ENCODE assay signal across 21 cellular contexts in genomic region chr6:25150031-25150430, GRCh38.
DNase-seq lines count a peak whose midpoint lies in the region; ATAC-seq and TF ChIP-seq lines count a peak whose summit lies in the region.
"Had no signal": no experiment of that assay in that cellular context is flagged by ENCODE, and none has a peak within 500 bp of the region (broad histone marks: within the 10 kb centered on the region; RNA-seq: fewer than 3 reads in every experiment).

No MANE protein-coding gene starts in this region.

- H2BK20ac ChIP-seq in IMR-90 (ENCODE audit: low read depth, low read length) = no peak overlapping the region

- POLR2A ChIA-PET in IMR-90 (lab: Charles Lee; ENCODE audit: unreplicated experiment) = no interaction called here

- no TSS peak for BruUV-seq in IMR-90 (replicated peaks; lab: Mats Ljungman, UMichigan)

- no peaks in the 10 kb centered on the region for H4K20me1 ChIP-seq in IMR-90 (ENCODE audit: insufficient read depth, low read length)
- H4K20me1 ChIP-seq: BLaER1 treated with 17β-estradiol and CSF1 and Interleukin-3, amounts not matched to agents 10 nM and 100 nM had no signal

- H2BK120ac ChIP-seq in IMR-90 (ENCODE audit: low read depth, low read length) = no peak overlapping the region

- peaks cover 66% of the 10 kb centered on the region for H3K4me1 Mint-ChIP-seq in T-helper 2 cell treated with Interferon-gamma antibody and Interleukin-4, amounts not matched to agents 5 μg/mL and 100 μg/mL, for 36 hours (ENCODE audit: low read depth)

- no peak overlapping the region for H3K4me3 ChIP-seq in IMR-90 (ENCODE audit: insufficient read depth, low read depth, low read length)
- no peak overlapping the region for H3K4me3 ChIP-seq in tibial artery
- H3K4me3 ChIP-seq: A549; BLaER1 treated with 17β-estradiol and CSF1 and Interleukin-3, amounts not matched to agents 10 nM and 100 nM had no signal

- dilution Hi-C loops in IMR-90 (cut with HindIII; ENCODE audit: low sequenced_read_pairs, unreplicated experiment) = no loop called here

- no CpG with 5 or more reads among the region's 1 CpG for WGBS in IMR-90 (ENCODE audit: extremely low coverage in 2 of 2, insufficient read length in 1 of 2), 2 experiments

- H3K9me1 ChIP-seq in IMR-90 (ENCODE audit: insufficient read depth, low read length) = no peaks in the 10 kb centered on the region

- DNase-seq in IMR-90 (peak; percentile 15), fibroblast of peridontal ligament (ENCODE audit: extremely low read depth) (peak; percentile 57), tibial artery (no peak), NCI-H2171 treated with DMSO at 0.1 percent for 48 hours (lab: John Stamatoyannopoulos, UW) (no peak), NCI-H187 (lab: John Stamatoyannopoulos, UW) (no peak)
- DNase-seq in T-helper 2 cell treated with Interferon-gamma antibody and Interleukin-4, amounts not matched to agents 5 μg/mL and 100 μg/mL, for 36 hours (ENCODE audit: low spot score) = no peak
- DNase-seq: 8988T; ACHN; AML-193; BE2C; Calu3; CD4-positive, alpha-beta T cell; COR-L47; DMS53; DMS79 treated with DMSO at 0.1 percent for 48 hours; GF-D8; H7; HCEC 1CT had no signal

- H3K14ac ChIP-seq in IMR-90 (replicated peaks; ENCODE audit: low read depth, low read length) = no peak overlapping the region

- no peak overlapping the region for H3K56ac ChIP-seq in IMR-90 (ENCODE audit: extremely low read depth, insufficient read depth, low read length)

- no peaks in the 10 kb centered on the region for H3K27me3 Mint-ChIP-seq in T-helper 2 cell treated with Interferon-gamma antibody and Interleukin-4, amounts not matched to agents 5 μg/mL and 100 μg/mL, for 36 hours (ENCODE audit: low read depth)
- H3K27me3 Mint-ChIP-seq: CD4-positive, alpha-beta T cell had no signal

- no peak overlapping the region for H3K4ac ChIP-seq in IMR-90 (ENCODE audit: low read depth, low read length)

- H2BK15ac ChIP-seq in IMR-90 (ENCODE audit: low read depth, low read length) = no peak overlapping the region

- H3K4me3 Mint-ChIP-seq in T-helper 2 cell treated with Interferon-gamma antibody and Interleukin-4, amounts not matched to agents 5 μg/mL and 100 μg/mL, for 36 hours = no peak overlapping the region
- H3K4me3 Mint-ChIP-seq: CD14-positive monocyte; CD4-positive, alpha-beta T cell had no signal

- H2AK5ac ChIP-seq in IMR-90 (ENCODE audit: low read depth, low read length) = no peak overlapping the region

- H3K23ac ChIP-seq in IMR-90 (ENCODE audit: low read depth, low read length) = no peak overlapping the region

- H2AK9ac ChIP-seq in IMR-90 (replicated peaks; ENCODE audit: low read depth, low read length, poor library complexity) = no peak overlapping the region

- ATAC-seq in IMR-90 (ENCODE audit: low read depth) = no peak
- ATAC-seq: A549 had no signal

- in situ Hi-C loops in IMR-90 (cut with MboI; ENCODE audit: low sequenced_read_pairs) = no loop called here

- no peaks in the 10 kb centered on the region for H3K79me1 ChIP-seq in IMR-90 (ENCODE audit: low read depth in 1 of 2, low read length in 2 of 2)

- H3K36me3 ChIP-seq in IMR-90 (ENCODE audit: control insufficient read depth, insufficient read depth, low read length) = no peaks in the 10 kb centered on the region
- no peaks in the 10 kb centered on the region for H3K36me3 ChIP-seq in tibial artery
- H3K36me3 ChIP-seq: BE2C had no signal

- H3K9me3 Mint-ChIP-seq in T-helper 2 cell treated with Interferon-gamma antibody and Interleukin-4, amounts not matched to agents 5 μg/mL and 100 μg/mL, for 36 hours = peaks cover 39% of the 10 kb centered on the region
- H3K9me3 Mint-ChIP-seq: CD4-positive, alpha-beta T cell had no signal

- TF ChIP-seq RAD21 in IMR-90 (IDR thresholded peaks at IDR 0.05; ENCODE audit: low read length) = no peak

- TF ChIP-seq POLR2A in IMR-90 (IDR thresholded peaks at IDR 0.05; ENCODE audit: low read depth, low read length) = no peak

- H4K91ac ChIP-seq in IMR-90 (ENCODE audit: insufficient read depth, low read depth, low read length) = no peak overlapping the region

- H3K36me3 Mint-ChIP-seq in T-helper 2 cell treated with Interferon-gamma antibody and Interleukin-4, amounts not matched to agents 5 μg/mL and 100 μg/mL, for 36 hours (ENCODE audit: low read depth) = peaks cover 74% of the 10 kb centered on the region

- H3K27ac ChIP-seq in IMR-90 (ENCODE audit: insufficient read depth, low read length) (no peak overlapping the region), tibial artery (peak overlapping the region; percentile 28 to 31)
- H3K27ac ChIP-seq: A549; BLaER1 treated with 17β-estradiol and CSF1 and Interleukin-3, amounts not matched to agents 10 nM and 100 nM had no signal

- H3K4me1 ChIP-seq in IMR-90 (ENCODE audit: control insufficient read depth, insufficient read depth, low read length) (peaks cover 2% of the 10 kb centered on the region; the same call in 1 of the 2 replicates), tibial artery (peaks cover 0 to 10% (median 0%) of the 10 kb centered on the region in 4 donors)
- H3K4me1 ChIP-seq: A549, BE2C had no signal

- no peak overlapping the region for H2BK5ac ChIP-seq in IMR-90 (ENCODE audit: low read depth, low read length, poor library complexity, severe bottlenecking)

- H3K4me2 ChIP-seq in IMR-90 (ENCODE audit: low read depth, low read length) = no peak overlapping the region
- H3K4me2 ChIP-seq: A549; BLaER1 treated with 17β-estradiol and CSF1 and Interleukin-3, amounts not matched to agents 10 nM and 100 nM had no signal

- no peak overlapping the region for H2AFZ ChIP-seq in IMR-90 (replicated peaks; ENCODE audit: low read length, poor library complexity)

- H3K9me3 ChIP-seq in IMR-90 (ENCODE audit: control insufficient read depth, insufficient read depth, low read length) (no peaks in the 10 kb centered on the region), tibial artery (no peaks in the 10 kb centered on the region)
- H3K9me3 ChIP-seq: A549, BE2C had no signal

- no peak overlapping the region for H3K27ac Mint-ChIP-seq in T-helper 2 cell treated with Interferon-gamma antibody and Interleukin-4, amounts not matched to agents 5 μg/mL and 100 μg/mL, for 36 hours
- H3K27ac Mint-ChIP-seq: CD14-positive monocyte; CD4-positive, alpha-beta T cell had no signal

- no peak overlapping the region for H3K9ac ChIP-seq in IMR-90 (ENCODE audit: low read depth, low read length)
- H3K9ac ChIP-seq: BLaER1 treated with 17β-estradiol and CSF1 and Interleukin-3, amounts not matched to agents 10 nM and 100 nM had no signal

- TF ChIP-seq CTCF in IMR-90 (conservative IDR thresholded peaks at IDR 0.05; ENCODE audit: low read depth, low read length) (no peak), tibial artery (IDR thresholded peaks at IDR 0.05) (no peak)

- no peak overlapping the region for H4K8ac ChIP-seq in IMR-90 (ENCODE audit: low read depth in 2 of 2, low read length in 2 of 2)

- no peak overlapping the region for H4K5ac ChIP-seq in IMR-90 (ENCODE audit: low read depth, low read length)

- CTCF ChIA-PET in IMR-90 (lab: Yijun Ruan, JAX) = interaction anchor here (0.7 kb wide), 1 partner anchor 12 kb away, joined by 4 read pairs; no protein-coding TSS in a partner anchor

- intact Hi-C loops in IMR-90 (cut with micrococcal nuclease) = no loop called here
- intact Hi-C loops in tibial artery (cut with DNase I; ENCODE audit: low total_unique reads) = no loop called here

- H3K18ac ChIP-seq in IMR-90 (ENCODE audit: low read depth, low read length) = no peak overlapping the region

- H3K27me3 ChIP-seq in IMR-90 (ENCODE audit: control insufficient read depth, insufficient read depth, low read length) (no peaks in the 10 kb centered on the region), tibial artery (no peaks in the 10 kb centered on the region)
- H3K27me3 ChIP-seq: BE2C; BLaER1 treated with 17β-estradiol and CSF1 and Interleukin-3, amounts not matched to agents 10 nM and 100 nM had no signal

TF ChIP-seq in IMR-90, 13 proteins besides CTCF, POLR2A, EP300 and RAD21:
- TF ChIP-seq MAFK (IDR thresholded peaks at IDR 0.05; ENCODE audit: low read depth, low read length) (no peak), NFE2L2 (IDR thresholded peaks at IDR 0.05; ENCODE audit: low read depth, low read length) (no peak), CEBPB (IDR thresholded peaks at IDR 0.05; ENCODE audit: low read depth, low read length) (no peak), RFX5 (IDR thresholded peaks at IDR 0.05; ENCODE audit: low read depth, low read length) (no peak), MAZ (IDR thresholded peaks at IDR 0.05; ENCODE audit: borderline replicate concordance, low read depth, low read length) (no peak), ELK1 (IDR thresholded peaks at IDR 0.05; ENCODE audit: borderline replicate concordance, low read depth, low read length) (no peak), CHD1 (IDR thresholded peaks at IDR 0.05; ENCODE audit: low read depth, low read length) (no peak), SMC3 (IDR thresholded peaks at IDR 0.05; ENCODE audit: low read depth, low read length) (no peak), FOS (IDR thresholded peaks at IDR 0.05; ENCODE audit: low read depth, low read length) (no peak), BHLHE40 (IDR thresholded peaks at IDR 0.05; ENCODE audit: low read depth, low read length) (no peak), MXI1 (IDR thresholded peaks at IDR 0.05; ENCODE audit: borderline replicate concordance, low read depth, low read length) (no peak), RCOR1 (IDR thresholded peaks at IDR 0.05; ENCODE audit: insufficient replicate concordance, low read length) (no peak), USF2 (IDR thresholded peaks at IDR 0.05; ENCODE audit: low read depth, low read length) (no peak)

Comparison
In these comparisons a context has a peak if more than half of its experiments do, and no peak if none do; other contexts are left out.
1. DNase-seq: peak in IMR-90 (single experiment) and fibroblast of peridontal ligament (single experiment); none in tibial artery (0 of 2), NCI-H2171 treated with DMSO at 0.1 percent for 48 hours (single experiment), T-helper 2 cell treated with Interferon-gamma antibody and Interleukin-4, amounts not matched to agents 5 μg/mL and 100 μg/mL, for 36 hours (single experiment) and NCI-H187 (0 of 2).